Comparison of ENCODE assay signal across 10 cellular contexts in genomic region chr6:31952890-31953289, GRCh38. TPM values are rescaled to one million over a fixed set of nuclear protein-coding genes. Genes with fewer than 3 reads are reported as not detected.
A peak's percentile ranks its signal among the peaks of the same experiment; 100 is the strongest.
DNase-seq lines count a peak whose midpoint lies in the region; ATAC-seq and TF ChIP-seq lines count a peak whose summit lies in the region.
"Had no signal": no experiment of that assay in that cellular context is flagged by ENCODE, and none has a peak within 500 bp of the region (broad histone marks: within the 10 kb centered on the region; RNA-seq: fewer than 3 reads in every experiment).

No MANE protein-coding gene starts in this region.

- no peak overlapping the region for H3K4me2 ChIP-seq in parathyroid adenoma (ENCODE audit: low read length)

- H3K27ac ChIP-seq in parathyroid adenoma, result peak overlapping the region; percentile 94
- no peak overlapping the region for H3K27ac ChIP-seq in colonic mucosa

- no peaks in the 10 kb centered on the region for H3K27me3 Mint-ChIP-seq in T-helper 2 cell treated with Interferon-gamma antibody and Interleukin-4, amounts not matched to agents 5 μg/mL and 100 μg/mL, for 36 hours (ENCODE audit: low read depth)
- no peaks in the 10 kb centered on the region for H3K27me3 Mint-ChIP-seq in effector memory CD8-positive, alpha-beta T cell

- no peak overlapping the region for H3K9ac ChIP-seq in parathyroid adenoma
- no peak overlapping the region for H3K9ac ChIP-seq in colonic mucosa (ENCODE audit: low read depth in 2 of 2, low read length in 2 of 2)

- H3K27me3 ChIP-seq in parathyroid adenoma (ENCODE audit: control insufficient read depth, insufficient read depth, low read length) (no peaks in the 10 kb centered on the region), colonic mucosa (no peaks in the 10 kb centered on the region)
- H3K27me3 ChIP-seq: Peyer's patch had no signal

- no peak for DNase-seq in T-helper 2 cell treated with Interferon-gamma antibody and Interleukin-4, amounts not matched to agents 5 μg/mL and 100 μg/mL, for 36 hours (ENCODE audit: low spot score)
- no peak for DNase-seq in T-helper 2 cell
- no peak for DNase-seq in effector memory CD8-positive, alpha-beta T cell
- no peak for DNase-seq in colonic mucosa
- no peak for DNase-seq in T-helper 1 cell

- H3K9me3 ChIP-seq in parathyroid adenoma (ENCODE audit: control insufficient read depth, low read length) (no peaks in the 10 kb centered on the region), colonic mucosa (no peaks in the 10 kb centered on the region)
- H3K9me3 ChIP-seq: Peyer's patch had no signal

- H2AFZ ChIP-seq in parathyroid adenoma, result no peak overlapping the region

- H3K36me3 ChIP-seq in parathyroid adenoma (ENCODE audit: control insufficient read depth, insufficient read depth, low read length) (no peaks in the 10 kb centered on the region), colonic mucosa (peaks cover 11% of the 10 kb centered on the region)

- peaks cover 4% of the 10 kb centered on the region for H3K79me2 ChIP-seq in parathyroid adenoma

- H3K36me3 Mint-ChIP-seq in T-helper 2 cell treated with Interferon-gamma antibody and Interleukin-4, amounts not matched to agents 5 μg/mL and 100 μg/mL, for 36 hours (ENCODE audit: low read depth), result peaks cover 34% of the 10 kb centered on the region
- peaks cover 52% of the 10 kb centered on the region for H3K36me3 Mint-ChIP-seq in effector memory CD8-positive, alpha-beta T cell (ENCODE audit: insufficient read depth)

- no peak for TF ChIP-seq CTCF in parathyroid adenoma (IDR thresholded peaks at IDR 0.05)
- no peak for TF ChIP-seq CTCF in colonic mucosa (IDR thresholded peaks at IDR 0.05)

- no peak overlapping the region for H3K4me3 Mint-ChIP-seq in T-helper 2 cell treated with Interferon-gamma antibody and Interleukin-4, amounts not matched to agents 5 μg/mL and 100 μg/mL, for 36 hours
- H3K4me3 Mint-ChIP-seq in effector memory CD8-positive, alpha-beta T cell, result no peak overlapping the region
- H3K4me3 Mint-ChIP-seq: activated T-cell treated with anti-CD3 and anti-CD28 coated beads, Interleukin-2, amount 50 U/mL, for 4 hours had no signal

- no peak for ATAC-seq in effector memory CD8-positive, alpha-beta T cell (replicated peaks)

- no peaks in the 10 kb centered on the region for H3K9me3 Mint-ChIP-seq in T-helper 2 cell treated with Interferon-gamma antibody and Interleukin-4, amounts not matched to agents 5 μg/mL and 100 μg/mL, for 36 hours
- no peaks in the 10 kb centered on the region for H3K9me3 Mint-ChIP-seq in effector memory CD8-positive, alpha-beta T cell
- H3K9me3 Mint-ChIP-seq: activated T-cell treated with anti-CD3 and anti-CD28 coated beads, Interleukin-2, amount 50 U/mL, for 4 hours had no signal

- peaks cover 39% of the 10 kb centered on the region for H3K4me1 ChIP-seq in parathyroid adenoma
- peaks cover 4% of the 10 kb centered on the region for H3K4me1 ChIP-seq in colonic mucosa

- peak overlapping the region; percentile 27 for H3K27ac Mint-ChIP-seq in T-helper 2 cell treated with Interferon-gamma antibody and Interleukin-4, amounts not matched to agents 5 μg/mL and 100 μg/mL, for 36 hours
- H3K27ac Mint-ChIP-seq in effector memory CD8-positive, alpha-beta T cell, result peak overlapping the region; percentile 2 to 11

- intact Hi-C loops in colonic mucosa (cut with DNase I), result loop anchor here (5.0 to 10.0 kb wide), 3 partner anchors 51 to 278 kb away; partner anchors contain the start of genes SAPCD1 and ZBTB12

- peaks cover 10% of the 10 kb centered on the region for H3K4me1 Mint-ChIP-seq in T-helper 2 cell treated with Interferon-gamma antibody and Interleukin-4, amounts not matched to agents 5 μg/mL and 100 μg/mL, for 36 hours (ENCODE audit: low read depth)
- peaks cover 7 to 10% of the 10 kb centered on the region in 2 donors for H3K4me1 Mint-ChIP-seq in effector memory CD8-positive, alpha-beta T cell (ENCODE audit: low read depth in 2 of 2)

- H3K4me3 ChIP-seq in parathyroid adenoma (ENCODE audit: low read depth, low read length), result no peak overlapping the region
- H3K4me3 ChIP-seq in colonic mucosa, result no peak overlapping the region
- H3K4me3 ChIP-seq: Peyer's patch had no signal

RNA-seq across cellular contexts. Expression of gene NELFE, which starts 5.9 kb away (rescaled TPM):
- total RNA-seq in colonic mucosa, result 10 to 100 TPM; 50.3 to 55.6 TPM

RNA-seq across cellular contexts. Expression of gene SKIC2, which starts 6.1 kb away (rescaled TPM):
- total RNA-seq in colonic mucosa, result 10 to 100 TPM; 52.5 to 81.1 TPM

RNA-seq across cellular contexts. Expression of gene CFB, which starts 7.0 kb away (rescaled TPM):
- 10 to 100 TPM; 20.4 to 60.6 TPM for total RNA-seq in colonic mucosa
- total RNA-seq: H7 had no signal

RNA-seq across cellular contexts. Expression of gene DXO, which starts 19.0 kb away (rescaled TPM):
- 10 to 100 TPM; 13.0 to 16.1 TPM for total RNA-seq in colonic mucosa

RNA-seq across cellular contexts. Expression of gene C2, which starts 25.4 kb away (rescaled TPM):
- total RNA-seq in colonic mucosa, result 10 to 100 TPM in 1 of 2 donors, 1 to 10 TPM in 1; 7.8 to 15.2 TPM
- total RNA-seq: epithelial cell of proximal tubule had no signal
